In the genomic region with DNA sequence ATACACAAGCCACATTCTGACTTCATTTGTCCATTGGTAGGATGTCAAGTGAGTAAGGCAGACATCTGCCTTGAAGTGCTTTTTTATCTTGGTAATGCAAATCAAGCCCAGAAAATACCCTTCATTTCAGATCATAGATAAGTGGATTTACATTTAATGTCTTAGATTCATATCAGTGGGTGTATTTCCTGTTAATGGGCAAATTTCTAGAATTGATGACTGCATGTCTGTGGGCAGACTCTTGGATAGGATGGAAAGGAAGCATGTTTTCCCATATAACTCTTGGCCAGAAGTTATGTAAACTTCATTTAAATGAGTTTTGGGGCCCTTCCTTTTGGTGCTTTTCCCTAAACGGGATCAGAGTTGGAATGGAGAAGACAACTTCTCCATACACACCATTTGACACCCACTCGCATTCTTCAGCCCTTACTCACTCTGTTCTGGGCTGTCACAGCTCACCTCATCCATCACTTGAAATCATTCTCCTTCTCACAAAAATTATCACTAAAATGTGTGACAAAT, we compare ENCODE assay signal across 1 cellular context.
A peak's percentile ranks its signal among the peaks of the same experiment; 100 is the strongest.
TF ChIP-seq lines count a peak whose summit lies in the region.

No MANE protein-coding gene starts in this region.

TF ChIP-seq in K562, 482 proteins besides CTCF, POLR2A, EP300 and RAD21:
- TF ChIP-seq, protein P1, sequence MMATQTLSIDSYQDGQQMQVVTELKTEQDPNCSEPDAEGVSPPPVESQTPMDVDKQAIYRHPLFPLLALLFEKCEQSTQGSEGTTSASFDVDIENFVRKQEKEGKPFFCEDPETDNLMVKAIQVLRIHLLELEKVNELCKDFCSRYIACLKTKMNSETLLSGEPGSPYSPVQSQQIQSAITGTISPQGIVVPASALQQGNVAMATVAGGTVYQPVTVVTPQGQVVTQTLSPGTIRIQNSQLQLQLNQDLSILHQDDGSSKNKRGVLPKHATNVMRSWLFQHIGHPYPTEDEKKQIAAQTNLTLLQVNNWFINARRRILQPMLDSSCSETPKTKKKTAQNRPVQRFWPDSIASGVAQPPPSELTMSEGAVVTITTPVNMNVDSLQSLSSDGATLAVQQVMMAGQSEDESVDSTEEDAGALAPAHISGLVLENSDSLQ (IDR thresholded peaks at IDR 0.05), result 0 out of 2 replicates have a peak, but pooled peaks have one; percentile 8
- TF ChIP-seq HLTF (IDR thresholded peaks at IDR 0.05) (no peak), EGR1 (conservative IDR thresholded peaks at IDR 0.05) (peak; percentile 62)
TF ChIP-seq in K562: peak in this region for 2.
